22 cellular contexts compared by ENCODE assay signal in genomic region chr5:143225511-143225910, GRCh38.
"Had no signal": no experiment of that assay in that cellular context is flagged by ENCODE, and none has a peak within 500 bp of the region (broad histone marks: within the 10 kb centered on the region; RNA-seq: fewer than 3 reads in every experiment).

No MANE protein-coding gene starts in this region.

- H3K9me3 ChIP-seq: colonic mucosa, esophagus squamous epithelium, gastroesophageal sphincter, heart left ventricle, right lobe of liver, transverse colon, uterus had no signal

- H3K36me3 Mint-ChIP-seq: memory B cell; stimulated activated memory B cell treated with anti-CD40 and anti-IgM and Interleukin-4, amounts not matched to agents 10 μg/mL and 1 μg/mL and 100 μg/mL, for 72 hours had no signal

- H3K4me3 ChIP-seq: colonic mucosa, esophagus squamous epithelium, gastroesophageal sphincter, heart left ventricle, right lobe of liver, transverse colon, uterus had no signal

- H3K27me3 ChIP-seq: colonic mucosa, esophagus squamous epithelium, gastroesophageal sphincter, heart left ventricle, right lobe of liver, transverse colon, uterus had no signal

- H3K9ac ChIP-seq: parathyroid adenoma had no signal

- H3K27ac Mint-ChIP-seq: activated CD4-positive, alpha-beta memory T cell treated with anti-CD3 and anti-CD28 coated beads, Interleukin-2, amount 10 ng/mL, durations not matched to agents 7 days and 5 days; activated T-cell treated with anti-CD3 and anti-CD28 coated beads, Interleukin-2, amount 50 U/mL, for 72 hours; endodermal cell; memory B cell; stimulated activated memory B cell treated with anti-CD40 and anti-IgM and Interleukin-4, amounts not matched to agents 10 μg/mL and 1 μg/mL and 100 μg/mL, for 72 hours; T-helper 1 cell treated with Interleukin-12 subunit alpha and Interleukin-12 subunit beta and Interleukin-4 antibody, amounts not matched to agents 30 μg/mL and 1 μg/mL, for 36 hours had no signal

- H3K27me3 Mint-ChIP-seq: activated CD4-positive, alpha-beta memory T cell treated with anti-CD3 and anti-CD28 coated beads, Interleukin-2, amount 10 ng/mL, durations not matched to agents 7 days and 5 days; memory B cell; stimulated activated memory B cell treated with anti-CD40 and anti-IgM and Interleukin-4, amounts not matched to agents 10 μg/mL and 1 μg/mL and 100 μg/mL, for 72 hours had no signal

- ATAC-seq: activated T-cell treated with anti-CD3 and anti-CD28 coated beads, Interleukin-2, amount 50 U/mL, for 72 hours; gastroesophageal sphincter; heart left ventricle; right lobe of liver; stimulated activated memory B cell treated with anti-CD40 and anti-IgM and Interleukin-4, amounts not matched to agents 10 μg/mL and 1 μg/mL and 100 μg/mL, for 72 hours had no signal

- H3K4me3 Mint-ChIP-seq: activated CD4-positive, alpha-beta memory T cell treated with anti-CD3 and anti-CD28 coated beads, Interleukin-2, amount 10 ng/mL, durations not matched to agents 7 days and 5 days; activated T-cell treated with anti-CD3 and anti-CD28 coated beads, Interleukin-2, amount 50 U/mL, for 72 hours; endodermal cell; memory B cell; stimulated activated memory B cell treated with anti-CD40 and anti-IgM and Interleukin-4, amounts not matched to agents 10 μg/mL and 1 μg/mL and 100 μg/mL, for 72 hours; T-helper 1 cell treated with Interleukin-12 subunit alpha and Interleukin-12 subunit beta and Interleukin-4 antibody, amounts not matched to agents 30 μg/mL and 1 μg/mL, for 36 hours had no signal

- DNase-seq: activated CD4-positive, alpha-beta memory T cell treated with anti-CD3 and anti-CD28 coated beads, Interleukin-2, amount 10 ng/mL, durations not matched to agents 7 days and 5 days; activated CD4-positive, alpha-beta T cell treated with anti-CD3 and anti-CD28 coated beads for 4 hours; activated CD4-positive, CD25-positive, alpha-beta regulatory T cell; activated gamma-delta T cell; activated naive CD4-positive, alpha-beta T cell treated with anti-CD3 and anti-CD28 coated beads, Interleukin-2, amount 50 U/mL, for 16 hours; activated T-cell treated with anti-CD3 and anti-CD28 coated beads, Interleukin-2, amount 50 U/mL, for 72 hours; central memory CD4-positive, alpha-beta T cell; colonic mucosa; endodermal cell; esophagus squamous epithelium; heart left ventricle; nucleus accumbens; right lobe of liver; small intestine; stimulated activated CD4-positive, alpha-beta T cell treated with anti-CD3 and anti-CD28 coated beads, Interleukin-2, amount 100 ng/mL, for 24 hours; transverse colon; uterus had no signal

- H3K36me3 ChIP-seq: colonic mucosa, right lobe of liver, transverse colon, uterus had no signal

- H3K4me1 ChIP-seq: colonic mucosa, uterus had no signal

- H2AFZ ChIP-seq: parathyroid adenoma had no signal

- H3K79me2 ChIP-seq: parathyroid adenoma had no signal

- H3K9me3 Mint-ChIP-seq: activated CD4-positive, alpha-beta memory T cell treated with anti-CD3 and anti-CD28 coated beads, Interleukin-2, amount 10 ng/mL, durations not matched to agents 7 days and 5 days; activated T-cell treated with anti-CD3 and anti-CD28 coated beads, Interleukin-2, amount 50 U/mL, for 72 hours; endodermal cell; memory B cell; stimulated activated memory B cell treated with anti-CD40 and anti-IgM and Interleukin-4, amounts not matched to agents 10 μg/mL and 1 μg/mL and 100 μg/mL, for 72 hours; T-helper 1 cell treated with Interleukin-12 subunit alpha and Interleukin-12 subunit beta and Interleukin-4 antibody, amounts not matched to agents 30 μg/mL and 1 μg/mL, for 36 hours had no signal

- H3K27ac ChIP-seq: colonic mucosa, esophagus squamous epithelium, gastroesophageal sphincter, heart left ventricle, parathyroid adenoma, right lobe of liver, transverse colon, uterus had no signal
